ENCODE assay signal across 8 cellular contexts in the genomic region with DNA sequence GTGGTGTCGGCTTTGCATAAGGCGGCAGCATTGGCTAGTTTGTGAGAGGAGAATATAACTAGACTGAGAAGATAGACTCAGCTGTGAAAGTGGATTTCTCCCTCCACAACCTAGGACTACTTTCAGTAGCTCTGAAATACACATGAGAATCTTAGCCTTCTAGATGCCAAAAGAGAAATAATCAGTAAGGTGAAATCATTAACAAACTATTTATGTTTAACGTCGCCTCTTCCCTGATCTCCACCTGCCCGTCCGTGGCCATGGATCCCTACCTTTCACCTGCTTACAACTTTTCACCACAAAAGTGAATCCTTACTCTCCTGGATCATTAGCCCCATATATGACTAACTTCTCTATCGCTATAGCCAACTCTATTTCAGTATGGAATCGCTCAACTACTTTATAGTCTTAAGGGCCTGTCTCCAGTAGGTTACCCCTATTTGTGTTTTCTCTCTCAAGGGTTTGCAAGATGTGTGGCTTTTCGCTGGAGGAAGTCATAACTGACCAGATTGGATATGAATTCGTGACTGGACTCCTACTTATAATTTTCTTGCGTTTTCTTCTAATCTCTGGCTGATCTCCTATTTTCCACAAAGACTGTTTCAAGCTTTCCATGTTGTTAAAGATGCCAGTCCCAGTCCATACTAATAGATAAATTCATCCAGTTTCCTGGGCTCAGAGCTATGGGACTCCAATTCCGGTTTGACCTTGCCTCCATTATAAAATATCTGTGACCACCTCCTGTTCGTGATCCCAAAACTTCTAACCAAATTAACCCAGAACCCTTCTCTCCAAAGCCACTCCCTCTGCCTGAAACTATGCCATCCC. TPM values are rescaled to one million over a fixed set of nuclear protein-coding genes. Genes with fewer than 3 reads are reported as not detected.
DNase-seq lines count a peak whose midpoint lies in the region; ATAC-seq lines count a peak whose summit lies in the region.

No MANE protein-coding gene starts in this region.

- peaks cover 7% of the 10 kb centered on the region for H3K4me1 ChIP-seq in effector memory CD4-positive, alpha-beta T cell (ENCODE audit: control insufficient read depth, insufficient read depth, low read length, poor library complexity, severe bottlenecking)

- no peak for DNase-seq in activated CD4-positive, alpha-beta T cell treated with anti-CD3 and anti-CD28 coated beads, Interleukin-2, amount 10 ng/mL, durations not matched to agents 7 days and 5 days
- no peak for DNase-seq in activated CD4-positive, alpha-beta T cell treated with anti-CD3 and anti-CD28 coated beads for 1 hour
- DNase-seq in OCI-M2 (lab: John Stamatoyannopoulos, UW; ENCODE audit: unreplicated experiment) (peak; percentile 23), NK-92 (lab: John Stamatoyannopoulos, UW; ENCODE audit: unreplicated experiment) (no peak), ureter (ENCODE audit: low spot score) (no peak)
- DNase-seq in effector memory CD4-positive, alpha-beta T cell: no peak
- DNase-seq in naive thymus-derived CD8-positive, alpha-beta T cell: no peak

- ATAC-seq in naive thymus-derived CD8-positive, alpha-beta T cell: no peak
- ATAC-seq in HG03457 (IDR thresholded peaks at IDR 0.05; ENCODE audit: unreplicated experiment): no peak

- peak overlapping the region; percentile 91 for H3K4me3 Mint-ChIP-seq in activated CD4-positive, alpha-beta T cell treated with anti-CD3 and anti-CD28 coated beads, Interleukin-2, amount 10 ng/mL, durations not matched to agents 7 days and 5 days
- H3K4me3 Mint-ChIP-seq in naive thymus-derived CD8-positive, alpha-beta T cell: peak overlapping the region; percentile 92 to 98 (median 94)

- POLR2A ChIA-PET in activated CD4-positive, alpha-beta T cell treated with anti-CD3 and anti-CD28 coated beads, Interleukin-2, amount 10 ng/mL, durations not matched to agents 7 days and 5 days (lab: Charles Lee): interaction anchor here (0.6 to 1.5 kb wide), 7 partner anchors 109 to 1329 kb away, joined by 3 to 8 read pairs (median 7); a partner anchor contains a TSS
- POLR2A ChIA-PET in naive thymus-derived CD8-positive, alpha-beta T cell (lab: Charles Lee): interaction anchor here (0.5 to 4.2 kb wide), 24 partner anchors 11 to 1961 kb away, joined by 3 to 108 read pairs (median 4); a partner anchor contains a TSS

- H3K4me3 ChIP-seq in effector memory CD4-positive, alpha-beta T cell (ENCODE audit: insufficient read depth, low read depth, low read length, poor library complexity, severe bottlenecking): peak overlapping the region; percentile 60

- peaks cover 38% of the 10 kb centered on the region for H3K4me1 Mint-ChIP-seq in activated CD4-positive, alpha-beta T cell treated with anti-CD3 and anti-CD28 coated beads, Interleukin-2, amount 10 ng/mL, durations not matched to agents 7 days and 5 days
- peaks cover 26 to 52% (median 44%) of the 10 kb centered on the region in 4 donors for H3K4me1 Mint-ChIP-seq in naive thymus-derived CD8-positive, alpha-beta T cell

- H3K36me3 ChIP-seq in effector memory CD4-positive, alpha-beta T cell (ENCODE audit: control insufficient read depth, insufficient read depth, low read length): no peaks in the 10 kb centered on the region

- H3K27ac Mint-ChIP-seq in activated CD4-positive, alpha-beta T cell treated with anti-CD3 and anti-CD28 coated beads, Interleukin-2, amount 10 ng/mL, durations not matched to agents 7 days and 5 days: peak overlapping the region; percentile 99
- H3K27ac Mint-ChIP-seq in naive thymus-derived CD8-positive, alpha-beta T cell: peak overlapping the region; percentile 91 to 99 (median 96)

- H3K9me3 Mint-ChIP-seq in activated CD4-positive, alpha-beta T cell treated with anti-CD3 and anti-CD28 coated beads, Interleukin-2, amount 10 ng/mL, durations not matched to agents 7 days and 5 days: no peaks in the 10 kb centered on the region
- peaks cover 0 to 1% (median 0%) of the 10 kb centered on the region in 9 donors for H3K9me3 Mint-ChIP-seq in naive thymus-derived CD8-positive, alpha-beta T cell

- peak overlapping the region; percentile 93 for H3K27ac ChIP-seq in effector memory CD4-positive, alpha-beta T cell (ENCODE audit: insufficient read depth, low read length, poor library complexity, severe bottlenecking)

- H3K27me3 Mint-ChIP-seq in activated CD4-positive, alpha-beta T cell treated with anti-CD3 and anti-CD28 coated beads, Interleukin-2, amount 10 ng/mL, durations not matched to agents 7 days and 5 days: no peaks in the 10 kb centered on the region
- peaks cover 0 to 1% (median 0%) of the 10 kb centered on the region in 5 donors for H3K27me3 Mint-ChIP-seq in naive thymus-derived CD8-positive, alpha-beta T cell

- no peaks in the 10 kb centered on the region for H3K9me3 ChIP-seq in effector memory CD4-positive, alpha-beta T cell (ENCODE audit: control insufficient read depth, low read length)

- CTCF ChIA-PET in activated CD4-positive, alpha-beta T cell treated with anti-CD3 and anti-CD28 coated beads, Interleukin-2, amount 10 ng/mL, durations not matched to agents 7 days and 5 days (lab: Charles Lee): interaction anchor here (0.5 to 3.7 kb wide), 46 partner anchors 12 to 676 kb away, joined by 3 to 52 read pairs (median 5); a partner anchor contains a TSS

- peaks cover 4% of the 10 kb centered on the region for H3K36me3 Mint-ChIP-seq in activated CD4-positive, alpha-beta T cell treated with anti-CD3 and anti-CD28 coated beads, Interleukin-2, amount 10 ng/mL, durations not matched to agents 7 days and 5 days (ENCODE audit: low read depth)
- H3K36me3 Mint-ChIP-seq in naive thymus-derived CD8-positive, alpha-beta T cell: no peaks in the 10 kb centered on the region

- H3K27me3 ChIP-seq in effector memory CD4-positive, alpha-beta T cell (replicated peaks; ENCODE audit: control insufficient read depth, insufficient read depth, low read length, poor library complexity, severe bottlenecking): no peaks in the 10 kb centered on the region

RNA-seq across cellular contexts. Expression of a gene that starts 1.1 kb away (rescaled TPM):
- 10 to 100 TPM; 40.9 to 45.7 TPM for total RNA-seq in activated CD4-positive, alpha-beta T cell treated with anti-CD3 and anti-CD28 coated beads, Interleukin-2, amount 10 ng/mL, durations not matched to agents 7 days and 5 days
- 10 to 100 TPM; 47.7 to 51.2 TPM for total RNA-seq in naive thymus-derived CD8-positive, alpha-beta T cell
- 10 to 100 TPM; 15.1 to 17.5 (median 16.9) TPM for polyA plus RNA-seq in naive thymus-derived CD8-positive, alpha-beta T cell
- 49.7 TPM for total RNA-seq in ureter
